Comparison of ENCODE assay signal across 8 cellular contexts in genomic region chr18:26190506-26190905, GRCh38. TPM values are rescaled to one million over a fixed set of nuclear protein-coding genes. Genes with fewer than 3 reads are reported as not detected.
A peak's percentile ranks its signal among the peaks of the same experiment; 100 is the strongest.
DNase-seq lines count a peak whose midpoint lies in the region; ATAC-seq and TF ChIP-seq lines count a peak whose summit lies in the region.

No MANE protein-coding gene starts in this region.

- TF ChIP-seq EP300 in suprapubic skin (IDR thresholded peaks at IDR 0.05), result no peak

- H3K4me1 Mint-ChIP-seq in T-helper 2 cell treated with Interferon-gamma antibody and Interleukin-4, amounts not matched to agents 5 μg/mL and 100 μg/mL, for 36 hours (ENCODE audit: low read depth), result peaks cover 18% of the 10 kb centered on the region

- peak; percentile 19 for DNase-seq in T-helper 2 cell treated with Interferon-gamma antibody and Interleukin-4, amounts not matched to agents 5 μg/mL and 100 μg/mL, for 36 hours (ENCODE audit: low spot score)
- no peak for DNase-seq in lower lobe of right lung
- no peak for DNase-seq in NCI-H2171 treated with DMSO at 0.1 percent for 48 hours (lab: John Stamatoyannopoulos, UW)
- DNase-seq in dedifferentiated amniotic fluid mesenchymal stem cell (ENCODE audit: extremely low spot score), result no peak
- no peak for DNase-seq in suprapubic skin (ENCODE audit: low spot score in 2 of 2)
- DNase-seq in NCI-H2081 treated with DMSO at 0.1 percent for 48 hours (lab: John Stamatoyannopoulos, UW), result no peak

- H3K4me1 ChIP-seq in lower lobe of right lung (no peaks in the 10 kb centered on the region), suprapubic skin (no peaks in the 10 kb centered on the region)

- peak overlapping the region; percentile 85 for H3K27ac Mint-ChIP-seq in T-helper 2 cell treated with Interferon-gamma antibody and Interleukin-4, amounts not matched to agents 5 μg/mL and 100 μg/mL, for 36 hours

- peaks cover 5% of the 10 kb centered on the region for H3K36me3 Mint-ChIP-seq in T-helper 2 cell treated with Interferon-gamma antibody and Interleukin-4, amounts not matched to agents 5 μg/mL and 100 μg/mL, for 36 hours (ENCODE audit: low read depth)

- H3K27me3 ChIP-seq in lower lobe of right lung (ENCODE audit: low read depth), result no peaks in the 10 kb centered on the region
- no peaks in the 10 kb centered on the region for H3K27me3 ChIP-seq in suprapubic skin

- H3K36me3 ChIP-seq in lower lobe of right lung, result no peaks in the 10 kb centered on the region
- H3K36me3 ChIP-seq in suprapubic skin, result no peaks in the 10 kb centered on the region

- no peaks in the 10 kb centered on the region for H3K27me3 Mint-ChIP-seq in T-helper 2 cell treated with Interferon-gamma antibody and Interleukin-4, amounts not matched to agents 5 μg/mL and 100 μg/mL, for 36 hours (ENCODE audit: low read depth)

- H3K9me3 Mint-ChIP-seq in T-helper 2 cell treated with Interferon-gamma antibody and Interleukin-4, amounts not matched to agents 5 μg/mL and 100 μg/mL, for 36 hours, result peaks cover 10% of the 10 kb centered on the region

- 79% methylated on average over 8 of the region's 8 CpGs for WGBS in suprapubic skin

- H3K4me3 Mint-ChIP-seq in T-helper 2 cell treated with Interferon-gamma antibody and Interleukin-4, amounts not matched to agents 5 μg/mL and 100 μg/mL, for 36 hours, result peak overlapping the region; percentile 81

- no peak for TF ChIP-seq POLR2A in suprapubic skin (IDR thresholded peaks at IDR 0.05)

- H3K27ac ChIP-seq in lower lobe of right lung (no peak overlapping the region), suprapubic skin (no peak overlapping the region)

- peak overlapping the region; percentile 15 for H3K4me3 ChIP-seq in lower lobe of right lung
- no peak overlapping the region for H3K4me3 ChIP-seq in suprapubic skin

- peak; percentile 83 for ATAC-seq in GM18858 (IDR thresholded peaks at IDR 0.05; ENCODE audit: unreplicated experiment)
- ATAC-seq in HG02885 (IDR thresholded peaks at IDR 0.05; ENCODE audit: poor library complexity, unreplicated experiment), result peak; percentile 92
- no peak for ATAC-seq in lower lobe of right lung

- no peak for TF ChIP-seq CTCF in lower lobe of right lung (IDR thresholded peaks at IDR 0.05)
- TF ChIP-seq CTCF in suprapubic skin (IDR thresholded peaks at IDR 0.05), result no peak

- H3K9me3 ChIP-seq in lower lobe of right lung (no peaks in the 10 kb centered on the region), suprapubic skin (no peaks in the 10 kb centered on the region)

- intact Hi-C loops in lower lobe of right lung (cut with DNase I), result no loop called here

RNA-seq across cellular contexts. Expression of gene TAF4B, which starts 35.7 kb away (rescaled TPM):
- total RNA-seq in lower lobe of right lung, result 2.8 TPM
- 10 to 100 TPM; 21.9 to 28.4 (median 23.4) TPM for total RNA-seq in suprapubic skin

RNA-seq across cellular contexts. Expression of gene PSMA8, which starts 56.8 kb away (rescaled TPM):
- total RNA-seq in lower lobe of right lung (not detected), suprapubic skin (not detected)

Comparison
In these comparisons a context has a peak if more than half of its experiments do, and no peak if none do; other contexts are left out.
1. ATAC-seq: peak in GM18858 (single experiment) and HG02885 (single experiment); none in lower lobe of right lung (0 of 2).